Comparison of ENCODE assay signal across 11 cellular contexts in genomic region chr1:197197430-197197997, GRCh38. TPM values are rescaled to one million over a fixed set of nuclear protein-coding genes. Genes with fewer than 3 reads are reported as not detected.
DNase-seq lines count a peak whose midpoint lies in the region; ATAC-seq and TF ChIP-seq lines count a peak whose summit lies in the region.
"Had no signal": no experiment of that assay in that cellular context is flagged by ENCODE, and none has a peak within 500 bp of the region (broad histone marks: within the 10 kb centered on the region; RNA-seq: fewer than 3 reads in every experiment).

No MANE protein-coding gene starts in this region.

- CTCF ChIA-PET in activated naive CD4-positive, alpha-beta T cell treated with anti-CD3 and anti-CD28 coated beads for 36 hours (lab: Charles Lee): interaction anchor here (0.6 kb wide), 1 partner anchor 38 kb away, joined by 3 read pairs; no protein-coding TSS in a partner anchor
- CTCF ChIA-PET in activated CD4-positive, alpha-beta memory T cell treated with anti-CD3 and anti-CD28 coated beads, Interleukin-2, amount 10 ng/mL, durations not matched to agents 7 days and 5 days (lab: Charles Lee): no interaction called here

- no peaks in the 10 kb centered on the region for H3K27me3 Mint-ChIP-seq in activated naive CD4-positive, alpha-beta T cell treated with anti-CD3 and anti-CD28 coated beads for 36 hours (ENCODE audit: low read depth)
- H3K27me3 Mint-ChIP-seq in activated CD4-positive, alpha-beta memory T cell treated with anti-CD3 and anti-CD28 coated beads, Interleukin-2, amount 10 ng/mL, durations not matched to agents 7 days and 5 days: no peaks in the 10 kb centered on the region
- no peaks in the 10 kb centered on the region for H3K27me3 Mint-ChIP-seq in glutamatergic neuron (ENCODE audit: unreplicated experiment)

- no peak for TF ChIP-seq EP300 in stomach (IDR thresholded peaks at IDR 0.05)

- TF ChIP-seq POLR2A in stomach (IDR thresholded peaks at IDR 0.05): no peak

- intact Hi-C loops in activated naive CD4-positive, alpha-beta T cell treated with anti-CD3 and anti-CD28 coated beads for 36 hours (cut with micrococcal nuclease): loop anchor here (5.0 kb wide), 1 partner anchor 140 kb away; no protein-coding TSS in a partner anchor
- intact Hi-C loops in stomach (cut with DNase I; ENCODE audit: low total_unique reads): no loop called here

- POLR2A ChIA-PET in activated CD4-positive, alpha-beta memory T cell treated with anti-CD3 and anti-CD28 coated beads, Interleukin-2, amount 10 ng/mL, durations not matched to agents 7 days and 5 days (lab: Charles Lee): no interaction called here

- H3K9me3 Mint-ChIP-seq in activated naive CD4-positive, alpha-beta T cell treated with anti-CD3 and anti-CD28 coated beads for 36 hours: no peaks in the 10 kb centered on the region
- H3K9me3 Mint-ChIP-seq in activated CD4-positive, alpha-beta memory T cell treated with anti-CD3 and anti-CD28 coated beads, Interleukin-2, amount 10 ng/mL, durations not matched to agents 7 days and 5 days: no peaks in the 10 kb centered on the region
- H3K9me3 Mint-ChIP-seq in glutamatergic neuron (ENCODE audit: unreplicated experiment): no peaks in the 10 kb centered on the region

- TF ChIP-seq CTCF in glutamatergic neuron (IDR thresholded peaks at IDR 0.05; ENCODE audit: partially characterized antibody, unreplicated experiment): no peak
- TF ChIP-seq CTCF in stomach (IDR thresholded peaks at IDR 0.05): no peak

- H3K36me3 ChIP-seq in stomach: no peaks in the 10 kb centered on the region
- H3K36me3 ChIP-seq: brain microvascular endothelial cell had no signal

- no peaks in the 10 kb centered on the region for H3K27me3 ChIP-seq in stomach
- H3K27me3 ChIP-seq: brain microvascular endothelial cell had no signal

- H3K4me1 Mint-ChIP-seq in activated naive CD4-positive, alpha-beta T cell treated with anti-CD3 and anti-CD28 coated beads for 36 hours (ENCODE audit: low read depth): peaks cover 60% of the 10 kb centered on the region
- peaks cover 62% of the 10 kb centered on the region for H3K4me1 Mint-ChIP-seq in activated CD4-positive, alpha-beta memory T cell treated with anti-CD3 and anti-CD28 coated beads, Interleukin-2, amount 10 ng/mL, durations not matched to agents 7 days and 5 days
- H3K4me1 Mint-ChIP-seq in glutamatergic neuron (ENCODE audit: low read depth, unreplicated experiment): peaks cover 28% of the 10 kb centered on the region

- H3K36me3 Mint-ChIP-seq in activated naive CD4-positive, alpha-beta T cell treated with anti-CD3 and anti-CD28 coated beads for 36 hours (ENCODE audit: low read depth): no peaks in the 10 kb centered on the region
- H3K36me3 Mint-ChIP-seq in activated CD4-positive, alpha-beta memory T cell treated with anti-CD3 and anti-CD28 coated beads, Interleukin-2, amount 10 ng/mL, durations not matched to agents 7 days and 5 days (ENCODE audit: low read depth): peaks cover 18% of the 10 kb centered on the region
- H3K36me3 Mint-ChIP-seq in glutamatergic neuron (ENCODE audit: unreplicated experiment): no peaks in the 10 kb centered on the region

- H3K4me3 Mint-ChIP-seq in activated naive CD4-positive, alpha-beta T cell treated with anti-CD3 and anti-CD28 coated beads for 36 hours: peak overlapping the region; percentile 54
- H3K4me3 Mint-ChIP-seq in activated CD4-positive, alpha-beta memory T cell treated with anti-CD3 and anti-CD28 coated beads, Interleukin-2, amount 10 ng/mL, durations not matched to agents 7 days and 5 days: peak overlapping the region; percentile 4
- H3K4me3 Mint-ChIP-seq in glutamatergic neuron (ENCODE audit: unreplicated experiment): peak overlapping the region; percentile 76

- no peak for DNase-seq in activated naive CD4-positive, alpha-beta T cell treated with anti-CD3 and anti-CD28 coated beads for 36 hours
- DNase-seq in activated naive CD4-positive, alpha-beta T cell (lab: John Stamatoyannopoulos, UW): no peak
- DNase-seq in activated CD4-positive, alpha-beta memory T cell treated with anti-CD3 and anti-CD28 coated beads, Interleukin-2, amount 10 ng/mL, durations not matched to agents 7 days and 5 days: no peak
- DNase-seq in glutamatergic neuron: no peak
- DNase-seq in stomach: no peak
- no peak for DNase-seq in NCI-H524 treated with DMSO at 0.1 percent for 48 hours (lab: John Stamatoyannopoulos, UW)
- no peak for DNase-seq in HUDEP-2 (lab: John Stamatoyannopoulos, UW; ENCODE audit: unreplicated experiment in 76 of 76)
- DNase-seq: brain microvascular endothelial cell; NCI-H1092 treated with DMSO at 0.1 percent for 48 hours; stimulated activated CD4-positive, alpha-beta T cell treated with anti-CD3 and anti-CD28 coated beads, Interleukin-4, amount 100 ng/mL, for 24 hours had no signal

- peak overlapping the region; percentile 5 to 77 (median 16) for H3K4me3 ChIP-seq in stomach

- no peak overlapping the region for H3K27ac ChIP-seq in stomach
- H3K27ac ChIP-seq: brain microvascular endothelial cell had no signal

- peaks cover 16 to 70% (median 52%) of the 10 kb centered on the region in 4 donors for H3K4me1 ChIP-seq in stomach

- no peak for ATAC-seq in GM18517 (IDR thresholded peaks at IDR 0.05; ENCODE audit: unreplicated experiment)

- no peak overlapping the region for H3K27ac Mint-ChIP-seq in activated naive CD4-positive, alpha-beta T cell treated with anti-CD3 and anti-CD28 coated beads for 36 hours
- H3K27ac Mint-ChIP-seq in activated CD4-positive, alpha-beta memory T cell treated with anti-CD3 and anti-CD28 coated beads, Interleukin-2, amount 10 ng/mL, durations not matched to agents 7 days and 5 days: no peak overlapping the region
- no peak overlapping the region for H3K27ac Mint-ChIP-seq in glutamatergic neuron (ENCODE audit: unreplicated experiment)

- H3K9me3 ChIP-seq in stomach: no peaks in the 10 kb centered on the region

- WGBS in stomach, 5 donors: 41 to 77% (median 62%) methylated on average over 5 of the region's 5 CpGs

RNA-seq across cellular contexts. Expression of gene ZBTB41, which starts 3.6 kb away (rescaled TPM):
- 1 to 10 TPM; 4.7 to 4.8 TPM for total RNA-seq in activated naive CD4-positive, alpha-beta T cell treated with anti-CD3 and anti-CD28 coated beads for 36 hours
- 1 to 10 TPM; 7.1 to 7.2 TPM for total RNA-seq in activated CD4-positive, alpha-beta memory T cell treated with anti-CD3 and anti-CD28 coated beads, Interleukin-2, amount 10 ng/mL, durations not matched to agents 7 days and 5 days
- 12.0 TPM for total RNA-seq in glutamatergic neuron (ENCODE audit: unreplicated experiment)
- 10 to 100 TPM in 3 of 5 donors, 1 to 10 TPM in 2; 2.9 to 35.6 (median 10.7) TPM for total RNA-seq in stomach
- 1 to 10 TPM; 1.8 to 2.7 (median 2.7) TPM for polyA plus RNA-seq in stomach

RNA-seq across cellular contexts. Expression of gene ASPM, which starts 51.0 kb away (rescaled TPM):
- 10 to 100 TPM; 26.4 to 27.6 TPM for total RNA-seq in activated naive CD4-positive, alpha-beta T cell treated with anti-CD3 and anti-CD28 coated beads for 36 hours
- total RNA-seq in activated CD4-positive, alpha-beta memory T cell treated with anti-CD3 and anti-CD28 coated beads, Interleukin-2, amount 10 ng/mL, durations not matched to agents 7 days and 5 days: 10 to 100 TPM; 73.0 to 75.7 TPM
- total RNA-seq in glutamatergic neuron (ENCODE audit: unreplicated experiment): 5.9 TPM
- 10 to 100 TPM in 2 of 5 donors, 1 to 10 TPM in 2, under 1 TPM in 1; 0.58 to 16.5 (median 7.6) TPM for total RNA-seq in stomach
- 1 to 10 TPM in 1 of 3 donors, under 1 TPM in 1, not detected in 1; 0.50 to 3.7 TPM for polyA plus RNA-seq in stomach

Comparison
In these comparisons a context has a peak if more than half of its experiments do, and no peak if none do; other contexts are left out.
1. H3K4me3 Mint-ChIP-seq: peak in every context shown above with its lines; median percentile 76 in glutamatergic neuron; 54 in activated naive CD4-positive, alpha-beta T cell treated with anti-CD3 and anti-CD28 coated beads for 36 hours; 4 in activated CD4-positive, alpha-beta memory T cell treated with anti-CD3 and anti-CD28 coated beads, Interleukin-2, amount 10 ng/mL, durations not matched to agents 7 days and 5 days.